ENCODE assay signal across 9 cellular contexts in the genomic region with DNA sequence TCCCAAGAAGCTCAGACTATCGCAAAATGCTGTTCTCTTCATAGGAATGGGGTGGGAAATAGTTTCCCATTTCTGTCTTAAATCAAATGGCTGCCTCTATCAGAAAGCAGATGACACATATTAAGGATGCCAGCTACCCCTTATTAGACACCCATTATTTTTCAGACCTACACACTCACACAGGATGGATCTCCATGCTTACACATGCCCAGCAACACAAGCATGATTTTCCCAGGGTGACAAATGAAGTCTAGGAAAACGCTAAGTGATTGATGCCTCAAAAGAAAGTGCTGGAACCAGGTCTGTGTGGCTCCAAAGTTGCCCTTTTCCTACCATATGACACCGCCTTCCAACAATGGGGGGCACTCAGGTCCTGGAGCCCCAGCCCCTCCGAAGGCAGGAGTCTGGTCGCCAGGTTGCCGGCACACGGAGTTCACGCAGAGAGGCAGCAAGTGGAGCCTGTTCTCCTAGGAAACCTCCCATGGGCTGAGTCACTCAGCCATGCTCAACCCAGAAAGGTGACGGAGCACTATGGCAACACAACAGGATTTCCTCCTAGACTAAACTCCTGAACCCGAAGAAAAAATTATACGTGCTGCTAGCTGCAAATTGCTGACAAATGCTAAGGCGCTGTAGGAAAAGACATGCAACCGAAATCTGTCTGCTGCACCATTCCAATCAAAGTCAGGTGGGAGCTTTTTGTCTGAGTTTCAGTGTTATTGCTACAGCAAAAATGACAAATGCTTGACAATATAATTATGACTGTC. TPM values are rescaled to one million over a fixed set of nuclear protein-coding genes. Genes with fewer than 3 reads are reported as not detected.
DNase-seq lines count a peak whose midpoint lies in the region; ATAC-seq and TF ChIP-seq lines count a peak whose summit lies in the region.
"Had no signal": no experiment of that assay in that cellular context is flagged by ENCODE, and none has a peak within 500 bp of the region (broad histone marks: within the 10 kb centered on the region; RNA-seq: fewer than 3 reads in every experiment).

No MANE protein-coding gene starts in this region.

- H3K9me3 Mint-ChIP-seq in endodermal cell = no peaks in the 10 kb centered on the region

- H3K4me1 ChIP-seq in A673 (ENCODE audit: insufficient read depth, low read length, poor library complexity, severe bottlenecking) (peaks cover 37% of the 10 kb centered on the region), endodermal cell (ENCODE audit: control insufficient read depth, insufficient read depth, low read length) (peaks cover 3% of the 10 kb centered on the region)

- DNase-seq in A673 (ENCODE audit: low spot score) (peak; percentile 50), NCI-H2081 treated with DMSO at 0.1 percent for 48 hours (lab: John Stamatoyannopoulos, UW) (peak; percentile 35), endodermal cell (peak; percentile 58), myocyte (ENCODE audit: low read depth) (peak; percentile 45), DMS153 treated with DMSO at 0.1 percent for 48 hours (lab: John Stamatoyannopoulos, UW; ENCODE audit: unreplicated experiment) (no peak), NOMO-1 treated with DMSO at 0.1 percent for 48 hours (lab: John Stamatoyannopoulos, UW; ENCODE audit: unreplicated experiment) (no peak)
- DNase-seq in activated CD4-positive, alpha-beta T cell treated with anti-CD3 and anti-CD28 coated beads for 1 hour = no peak
- DNase-seq: DMS79 had no signal

- H3K27ac Mint-ChIP-seq in endodermal cell = no peak overlapping the region

- H3K27me3 Mint-ChIP-seq in endodermal cell (ENCODE audit: insufficient read depth) = no peaks in the 10 kb centered on the region

- peak overlapping the region; percentile 14 for H3K27ac ChIP-seq in A673 (ENCODE audit: low read depth, low read length, poor library complexity, severe bottlenecking)
- H3K27ac ChIP-seq in endodermal cell (ENCODE audit: low read depth, low read length) = peak overlapping the region; percentile 52

- ATAC-seq in HG02588 (IDR thresholded peaks at IDR 0.05; ENCODE audit: unreplicated experiment) = no peak

- H3K4me1 Mint-ChIP-seq in endodermal cell = peaks cover 39% of the 10 kb centered on the region

- H3K4me3 ChIP-seq in A673 (ENCODE audit: low read depth, low read length, poor library complexity, severe bottlenecking) = no peak overlapping the region
- H3K4me3 ChIP-seq in endodermal cell (ENCODE audit: low read length) = no peak overlapping the region

- TF ChIP-seq CTCF in A673 (conservative IDR thresholded peaks at IDR 0.05; ENCODE audit: low read depth, low read length) (no peak), endodermal cell (conservative IDR thresholded peaks at IDR 0.05) (no peak)

- CTCF ChIA-PET in A673 (lab: Charles Lee) = no interaction called here

- H3K27me3 ChIP-seq in A673 (replicated peaks; ENCODE audit: insufficient read depth, low read depth, low read length, poor library complexity) (no peaks in the 10 kb centered on the region), endodermal cell (ENCODE audit: control insufficient read depth, insufficient read depth, low read length, poor library complexity, severe bottlenecking) (no peaks in the 10 kb centered on the region)

- no peak overlapping the region for H3K4me3 Mint-ChIP-seq in endodermal cell

- no TSS peak for BruUV-seq in A673 (replicated peaks; lab: Mats Ljungman, UMichigan)

- intact Hi-C loops in A673 (cut with micrococcal nuclease; ENCODE audit: unreplicated experiment) = no loop called here

- H3K9me3 ChIP-seq in A673 (ENCODE audit: low read depth, low read length, poor library complexity, severe bottlenecking) (no peaks in the 10 kb centered on the region), endodermal cell (ENCODE audit: control insufficient read depth, low read length) (no peaks in the 10 kb centered on the region)

- H3K36me3 ChIP-seq in A673 (ENCODE audit: insufficient read depth, low read length, poor library complexity, severe bottlenecking) (no peaks in the 10 kb centered on the region), endodermal cell (ENCODE audit: control insufficient read depth, insufficient read depth, low read length) (peaks cover 13% of the 10 kb centered on the region)

- H3K9ac ChIP-seq in endodermal cell (ENCODE audit: extremely low read depth, low read length, poor library complexity, severe bottlenecking) = no peak overlapping the region

- WGBS in endodermal cell (ENCODE audit: insufficient coverage in 1 of 2, insufficient read length in 1 of 2), 2 experiments = 67 to 85% methylated on average over 7 to 13 of the region's 13 CpGs

- H3K36me3 Mint-ChIP-seq in endodermal cell (ENCODE audit: low read depth) = no peaks in the 10 kb centered on the region

- POLR2A ChIA-PET in A673 (lab: Charles Lee; ENCODE audit: low non-redundant PET) = no interaction called here

RNA-seq across cellular contexts. Expression of gene VOPP1, which starts 19.8 kb away (rescaled TPM):
- 44.8 and 49.6 TPM in 2 replicates for total RNA-seq in A673 (2021)
- total RNA-seq in endodermal cell = 10 to 100 TPM; 48.8 to 53.6 TPM
- polyA plus RNA-seq in endodermal cell (2013, experiment 1 of 2) = 58.9 TPM
- 58.6 TPM for polyA plus RNA-seq in endodermal cell (2013, experiment 2 of 2)
- total RNA-seq in myocyte = 57.5 TPM in 2 replicates
- polyA plus RNA-seq in myocyte (2012) = 149 TPM

Comparison
In these comparisons a context has a peak if more than half of its experiments do, and no peak if none do; other contexts are left out.
1. DNase-seq: peak in A673 (single experiment), NCI-H2081 treated with DMSO at 0.1 percent for 48 hours (single experiment), endodermal cell (single experiment) and myocyte (single experiment); none in DMS153 treated with DMSO at 0.1 percent for 48 hours (single experiment), activated CD4-positive, alpha-beta T cell treated with anti-CD3 and anti-CD28 coated beads for 1 hour (single experiment) and NOMO-1 treated with DMSO at 0.1 percent for 48 hours (single experiment).